Comparison of ENCODE assay signal across 8 cellular contexts in genomic region chr3:42880601-42881451, GRCh38. TPM values are rescaled to one million over a fixed set of nuclear protein-coding genes. Genes with fewer than 3 reads are reported as not detected.
DNase-seq lines count a peak whose midpoint lies in the region; ATAC-seq and TF ChIP-seq lines count a peak whose summit lies in the region.

No MANE protein-coding gene starts in this region.

- H3K36me3 Mint-ChIP-seq in natural killer cell treated with Interleukin-12 subunit alpha and Interleukin-12 subunit beta and Interleukin-15 and Interleukin-18, amount 100 ng/mL, for 72 hours, result no peaks in the 10 kb centered on the region

- intact Hi-C loops in Panc1 (cut with micrococcal nuclease; ENCODE audit: unreplicated experiment), result loop anchor here (2.0 kb wide), 1 partner anchor 100 kb away; no protein-coding TSS in a partner anchor

- POLR2A ChIA-PET in Panc1 (lab: Charles Lee), result interaction anchor here (0.6 kb wide), 1 partner anchor 84 kb away, joined by 4 read pairs; no protein-coding TSS in a partner anchor

- peak overlapping the region; percentile 74 for H3K4me3 Mint-ChIP-seq in natural killer cell treated with Interleukin-12 subunit alpha and Interleukin-12 subunit beta and Interleukin-15 and Interleukin-18, amount 100 ng/mL, for 72 hours

- no TSS peak for BruUV-seq in Panc1 (replicated peaks; lab: Mats Ljungman, UMichigan)

- peak; percentile 75 for DNase-seq in DMS53 (lab: John Stamatoyannopoulos, UW)
- peak; percentile 94 for DNase-seq in HuH-7 (ENCODE audit: low spot score)
- DNase-seq in Panc1 (ENCODE audit: low read depth, low spot score), result peak; percentile 24
- DNase-seq in activated T-helper 1 cell treated with Interleukin-2 at 50 U/mL for 16 hours (ENCODE audit: low read depth), result peak; percentile 80
- peak; percentile 73 for DNase-seq in fibroblast of the aortic adventitia (ENCODE audit: low read depth)
- peak; percentile 92 for DNase-seq in natural killer cell treated with Interleukin-12 subunit alpha and Interleukin-12 subunit beta and Interleukin-15 and Interleukin-18, amount 100 ng/mL, for 72 hours (ENCODE audit: low spot score)
- peak; percentile 77 to 85 (median 80) for DNase-seq in stimulated activated naive CD4-positive, alpha-beta T cell (lab: John Stamatoyannopoulos, UW)

- H3K36me3 ChIP-seq in Panc1 (ENCODE audit: control insufficient read depth, insufficient read depth, low read length), result no peaks in the 10 kb centered on the region

- H3K4me1 Mint-ChIP-seq in natural killer cell treated with Interleukin-12 subunit alpha and Interleukin-12 subunit beta and Interleukin-15 and Interleukin-18, amount 100 ng/mL, for 72 hours (ENCODE audit: low read depth in 2 of 2), result peaks cover 13 to 14% of the 10 kb centered on the region in 2 donors

- ATAC-seq in GM21528 (IDR thresholded peaks at IDR 0.05; ENCODE audit: low FRiP score, unreplicated experiment), result peak; percentile 100
- ATAC-seq in Panc1, result peak; percentile 98
- peak; percentile 98 to 99 for ATAC-seq in natural killer cell treated with Interleukin-12 subunit alpha and Interleukin-12 subunit beta and Interleukin-15 and Interleukin-18, amount 100 ng/mL, for 72 hours

- in situ Hi-C loops in Panc1 (cut with HindIII; ENCODE audit: low pct_unique_long_range_greater_than_20kb, low sequenced_read_pairs), result no loop called here

- no peaks in the 10 kb centered on the region for H3K27me3 ChIP-seq in Panc1 (ENCODE audit: control insufficient read depth, insufficient read depth, low read length)

- H3K27ac ChIP-seq in Panc1 (ENCODE audit: low read length), result peak overlapping the region; percentile 44; the same call in 1 of the 2 replicates

- no peaks in the 10 kb centered on the region for H3K4me1 ChIP-seq in Panc1 (ENCODE audit: control insufficient read depth, insufficient read depth, low read length)

- H3K27me3 Mint-ChIP-seq in natural killer cell treated with Interleukin-12 subunit alpha and Interleukin-12 subunit beta and Interleukin-15 and Interleukin-18, amount 100 ng/mL, for 72 hours, result peaks cover 4 to 8% of the 10 kb centered on the region in 2 donors

- peak overlapping the region; percentile 48 to 86 for H3K27ac Mint-ChIP-seq in natural killer cell treated with Interleukin-12 subunit alpha and Interleukin-12 subunit beta and Interleukin-15 and Interleukin-18, amount 100 ng/mL, for 72 hours

- H3K4me3 ChIP-seq in Panc1 (ENCODE audit: low read depth in 2 of 2, low read length in 2 of 2) (peak overlapping the region; percentile 52 to 58), fibroblast of the aortic adventitia (ENCODE audit: low read depth, low read length) (peak overlapping the region; percentile 68)

- CTCF ChIA-PET in Panc1 (lab: Charles Lee), result interaction anchor here (0.7 to 1.9 kb wide), 2 partner anchors 49 to 684 kb away, joined by 4 read pairs; no protein-coding TSS in a partner anchor

- no peaks in the 10 kb centered on the region for H3K9me3 ChIP-seq in Panc1 (ENCODE audit: control insufficient read depth, insufficient read depth, low read depth, low read length)

- no peaks in the 10 kb centered on the region for H3K9me3 Mint-ChIP-seq in natural killer cell treated with Interleukin-12 subunit alpha and Interleukin-12 subunit beta and Interleukin-15 and Interleukin-18, amount 100 ng/mL, for 72 hours

- TF ChIP-seq CTCF in Panc1 (IDR thresholded peaks at IDR 0.05) (peak; percentile 86), fibroblast of the aortic adventitia (IDR thresholded peaks at IDR 0.05; ENCODE audit: insufficient read depth, low read length) (peak; percentile 87)

RNA-seq across cellular contexts. Expression of gene CYP8B1, which starts 5.1 kb away (rescaled TPM):
- total RNA-seq in Panc1 (2021; ENCODE audit: unreplicated experiment), result 0.08 TPM
- not detected for polyA plus RNA-seq in Panc1 (2012; ENCODE audit: insufficient read length)
- total RNA-seq in fibroblast of the aortic adventitia (ENCODE audit: low replicate concordance), result not detected in 2 replicates
- total RNA-seq in natural killer cell treated with Interleukin-12 subunit alpha and Interleukin-12 subunit beta and Interleukin-15 and Interleukin-18, amount 100 ng/mL, for 72 hours, result under 1 TPM in 1 of 2 donors, not detected in 1; 0.14 TPM

RNA-seq across cellular contexts. Expression of gene ZNF662, which starts 25.1 kb away (rescaled TPM):
- total RNA-seq in Panc1 (2021; ENCODE audit: unreplicated experiment), result not detected
- not detected for polyA plus RNA-seq in Panc1 (2012; ENCODE audit: insufficient read length)
- 0.74 and 2.6 TPM in 2 replicates for total RNA-seq in fibroblast of the aortic adventitia (ENCODE audit: low replicate concordance)
- under 1 TPM; 0.36 to 0.42 TPM for total RNA-seq in natural killer cell treated with Interleukin-12 subunit alpha and Interleukin-12 subunit beta and Interleukin-15 and Interleukin-18, amount 100 ng/mL, for 72 hours

Comparison
In these comparisons a context has a peak if more than half of its experiments do, and no peak if none do; other contexts are left out.
1. Peak in every context shown above with its lines: DNase-seq, ATAC-seq, H3K4me3 ChIP-seq and H3K27ac ChIP-seq.
2. DNase-seq: peak in every context shown above with its lines; median percentile 94 in HuH-7; 92 in natural killer cell treated with Interleukin-12 subunit alpha and Interleukin-12 subunit beta and Interleukin-15 and Interleukin-18, amount 100 ng/mL, for 72 hours; 80 in stimulated activated naive CD4-positive, alpha-beta T cell; 80 in activated T-helper 1 cell treated with Interleukin-2 at 50 U/mL for 16 hours; 75 in DMS53; 73 in fibroblast of the aortic adventitia; 24 in Panc1.